ENCODE assay signal across 10 cellular contexts in the genomic region with DNA sequence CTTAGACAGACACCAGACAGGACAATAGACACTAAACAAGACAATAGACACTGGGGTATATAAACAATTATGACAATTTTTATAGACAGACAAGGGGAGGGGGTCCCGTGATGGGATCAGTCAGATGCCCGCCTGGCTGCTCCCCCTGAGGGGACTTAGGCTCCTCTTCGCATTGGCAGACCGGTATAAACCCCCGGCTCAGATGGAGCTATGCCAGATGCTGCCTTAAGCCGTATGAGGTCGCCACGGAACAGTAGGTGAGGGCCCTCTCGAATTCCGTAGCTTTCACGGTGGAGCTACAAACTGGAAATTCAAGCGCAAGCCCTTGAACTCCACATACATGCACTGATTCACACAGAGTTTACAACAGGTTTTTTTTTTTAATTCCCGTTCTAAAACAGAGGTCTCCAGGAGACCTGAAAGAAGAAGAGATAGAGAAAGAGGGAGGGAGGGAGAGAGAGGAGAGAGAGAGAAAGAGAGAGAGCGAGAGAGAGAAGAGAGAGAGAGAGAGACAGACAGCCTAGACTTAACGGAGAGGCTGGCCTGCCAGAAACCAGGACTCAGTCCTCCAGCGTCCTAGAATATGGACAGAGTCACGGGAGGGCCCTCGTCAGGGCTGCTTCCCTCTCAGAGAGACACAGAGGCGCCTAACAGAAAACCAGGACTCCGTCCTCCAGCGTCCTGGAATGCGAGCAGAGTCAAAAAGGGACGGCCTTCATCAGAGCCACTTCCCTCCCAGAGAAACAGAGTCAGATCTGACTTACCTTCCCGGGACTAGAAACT. TPM values are rescaled to one million over a fixed set of nuclear protein-coding genes. Genes with fewer than 3 reads are reported as not detected.
A peak's percentile ranks its signal among the peaks of the same experiment; 100 is the strongest.
DNase-seq lines count a peak whose midpoint lies in the region; ATAC-seq and TF ChIP-seq lines count a peak whose summit lies in the region.
"Had no signal": no experiment of that assay in that cellular context is flagged by ENCODE, and none has a peak within 500 bp of the region (broad histone marks: within the 10 kb centered on the region; RNA-seq: fewer than 3 reads in every experiment).

No MANE protein-coding gene starts in this region.

- H3K4me1 Mint-ChIP-seq in immature natural killer cell: peaks cover 13 to 19% of the 10 kb centered on the region in 2 donors

- peak overlapping the region; percentile 41 for H3K4me3 ChIP-seq in adipocyte (ENCODE audit: low read length)
- H3K4me3 ChIP-seq in thyroid gland (replicated peaks in 1 of 3): no peak overlapping the region
- H3K4me3 ChIP-seq: HAP-1 had no signal

- no peaks in the 10 kb centered on the region for H3K36me3 Mint-ChIP-seq in immature natural killer cell

- intact Hi-C loops in thyroid gland (cut with DNase I): no loop called here

- H3K4me1 ChIP-seq in adipocyte (ENCODE audit: control insufficient read depth, insufficient read depth, low read length): peaks cover 23% of the 10 kb centered on the region
- H3K4me1 ChIP-seq in thyroid gland: peaks cover 13% of the 10 kb centered on the region in 2 donors
- H3K4me1 ChIP-seq: HAP-1 had no signal

- H3K9me3 Mint-ChIP-seq in immature natural killer cell: no peaks in the 10 kb centered on the region

- H3K9me3 ChIP-seq in adipocyte (ENCODE audit: control insufficient read depth, low read length) (no peaks in the 10 kb centered on the region), thyroid gland (no peaks in the 10 kb centered on the region)
- H3K9me3 ChIP-seq: HAP-1 had no signal

- H3K27me3 Mint-ChIP-seq in immature natural killer cell (ENCODE audit: low read depth in 3 of 3): peaks cover 20 to 45% (median 28%) of the 10 kb centered on the region in 3 donors

- TF ChIP-seq POLR2A in thyroid gland (IDR thresholded peaks at IDR 0.05): peak in 1 of 2 donors; percentile 39

- H3K27me3 ChIP-seq in adipocyte (replicated peaks; ENCODE audit: control insufficient read depth, insufficient read depth, low read length): peaks cover 10% of the 10 kb centered on the region
- no peaks in the 10 kb centered on the region for H3K27me3 ChIP-seq in thyroid gland

- no peak for ATAC-seq in HG03460 (IDR thresholded peaks at IDR 0.05; ENCODE audit: unreplicated experiment)
- no peak for ATAC-seq in GM18861 (IDR thresholded peaks at IDR 0.05; ENCODE audit: unreplicated experiment)
- ATAC-seq in GM19467 (IDR thresholded peaks at IDR 0.05; ENCODE audit: unreplicated experiment): no peak

- H3K27ac ChIP-seq in thyroid gland: peak overlapping the region; percentile 51 to 71 (median 54)

- peak overlapping the region; percentile 49 for H3K9ac ChIP-seq in adipocyte (ENCODE audit: low read length)

- TF ChIP-seq CTCF in thyroid gland (IDR thresholded peaks at IDR 0.05): peak in 4 of 6 experiments; percentile 8 to 44 (median 18)

- no peaks in the 10 kb centered on the region for H3K36me3 ChIP-seq in adipocyte (ENCODE audit: control insufficient read depth, insufficient read depth, low read length, severe bottlenecking)
- no peaks in the 10 kb centered on the region for H3K36me3 ChIP-seq in thyroid gland
- H3K36me3 ChIP-seq: HAP-1 had no signal

- H3K27ac Mint-ChIP-seq in immature natural killer cell: peak overlapping the region in 1 of 6 donors; percentile 15

- DNase-seq in activated T-cell treated with anti-CD3 and anti-CD28 coated beads for 1 hour (ENCODE audit: low read depth): peak; percentile 13
- no peak for DNase-seq in activated T-cell treated with anti-CD3 and anti-CD28 coated beads for 4 hours
- no peak for DNase-seq in adipocyte (ENCODE audit: low read depth)
- peak in 2 of 3 donors; percentile 22 to 24 for DNase-seq in immature natural killer cell
- peak; percentile 90 to 93 for DNase-seq in thyroid gland
- DNase-seq: effector CD8-positive, alpha-beta T cell had no signal

- 11 to 12% methylated on average over 24 of the region's 24 CpGs for WGBS in thyroid gland, 2 donors

- H3K4me3 Mint-ChIP-seq in immature natural killer cell: peak overlapping the region in 4 of 5 donors; percentile 0 to 67 (median 60)

RNA-seq across cellular contexts. Expression of a gene that starts 24.4 kb away (rescaled TPM):
- not detected for polyA plus RNA-seq in immature natural killer cell
- total RNA-seq in thyroid gland: 100 to 1,000 TPM in 2 of 4 donors, 10 to 100 TPM in 2; 32.6 to 158 (median 101) TPM

RNA-seq across cellular contexts. Expression of a gene that starts 39.1 kb away (rescaled TPM):
- polyA plus RNA-seq in immature natural killer cell: 1 to 10 TPM; 1.0 to 3.2 (median 2.8) TPM
- 10 to 100 TPM; 13.6 to 24.6 (median 22.4) TPM for total RNA-seq in thyroid gland

RNA-seq across cellular contexts. Expression of a gene that starts 39.3 kb away (rescaled TPM):
- not detected for polyA plus RNA-seq in immature natural killer cell
- not detected for total RNA-seq in thyroid gland

RNA-seq across cellular contexts. Expression of a gene that starts 54.8 kb away (rescaled TPM):
- polyA plus RNA-seq in immature natural killer cell: not detected
- total RNA-seq in thyroid gland: 1 to 10 TPM in 3 of 4 donors, under 1 TPM in 1; 0.27 to 4.0 (median 1.5) TPM

Comparison
In these comparisons a context has a peak if more than half of its experiments do, and no peak if none do; other contexts are left out.
1. DNase-seq: peak in activated T-cell treated with anti-CD3 and anti-CD28 coated beads for 1 hour (single experiment), immature natural killer cell (2 of 3) and thyroid gland (2 of 2); none in activated T-cell treated with anti-CD3 and anti-CD28 coated beads for 4 hours (single experiment) and adipocyte (single experiment).